Comparison of ENCODE assay signal across 1 cellular context in the genomic region with DNA sequence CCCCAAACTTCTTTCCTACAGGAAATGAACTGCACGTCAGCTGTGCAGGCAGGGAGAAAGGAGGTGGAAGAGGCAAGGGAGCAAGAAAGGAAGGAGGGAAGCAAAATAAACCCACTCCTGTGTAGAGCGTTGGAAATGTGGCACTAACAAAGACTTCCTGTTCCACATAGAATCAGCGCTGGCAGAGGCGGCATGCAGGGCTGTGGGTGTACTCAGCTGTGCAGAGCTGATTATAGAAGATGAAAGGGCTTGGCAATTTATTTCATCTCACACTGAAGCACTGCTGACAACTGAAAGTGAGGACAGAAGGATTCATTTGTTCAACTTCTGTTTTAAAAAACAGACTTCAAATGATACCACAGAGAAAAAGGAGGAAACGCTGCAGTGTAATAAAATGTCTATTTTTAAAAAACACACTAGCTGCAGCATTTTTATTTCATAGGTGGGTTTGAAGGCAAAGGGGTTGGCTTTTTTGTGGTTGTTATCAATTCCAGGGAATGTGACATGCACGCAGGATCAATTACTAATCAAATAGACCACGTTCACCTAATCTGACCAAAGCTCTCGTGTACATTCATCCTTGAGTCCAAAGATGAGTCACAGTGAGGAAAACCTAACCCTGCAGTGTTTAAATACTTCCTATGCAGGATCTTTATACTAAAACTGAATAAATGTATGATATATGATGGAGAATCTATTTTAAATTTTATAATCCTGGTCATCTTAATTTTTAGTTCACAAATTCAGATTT.
TF ChIP-seq lines count a peak whose summit lies in the region.

No MANE protein-coding gene starts in this region.

TF ChIP-seq in HEK293, 187 proteins besides CTCF, POLR2A, EP300 and RAD21 (continued from another document):
- no peak for TF ChIP-seq KLF9 (tag by site-specific recombination; IDR thresholded peaks at IDR 0.05; ENCODE audit: low read depth)
- TF ChIP-seq EGR2 (tag by site-specific recombination; IDR thresholded peaks at IDR 0.05; ENCODE audit: low read depth) = peak; percentile 47
- no peak for TF ChIP-seq ZNF175 (tag by site-specific recombination; IDR thresholded peaks at IDR 0.05)
- TF ChIP-seq ZNF10 (tag by site-specific recombination; IDR thresholded peaks at IDR 0.05) = no peak
- TF ChIP-seq RBAK (tag by site-specific recombination; IDR thresholded peaks at IDR 0.05) = no peak
- TF ChIP-seq ZNF274 (IDR thresholded peaks at IDR 0.05; ENCODE audit: low read length) = no peak
- TF ChIP-seq ZNF274 (tag by site-specific recombination; IDR thresholded peaks at IDR 0.05; ENCODE audit: borderline replicate concordance) = no peak
- TF ChIP-seq, protein P1, sequence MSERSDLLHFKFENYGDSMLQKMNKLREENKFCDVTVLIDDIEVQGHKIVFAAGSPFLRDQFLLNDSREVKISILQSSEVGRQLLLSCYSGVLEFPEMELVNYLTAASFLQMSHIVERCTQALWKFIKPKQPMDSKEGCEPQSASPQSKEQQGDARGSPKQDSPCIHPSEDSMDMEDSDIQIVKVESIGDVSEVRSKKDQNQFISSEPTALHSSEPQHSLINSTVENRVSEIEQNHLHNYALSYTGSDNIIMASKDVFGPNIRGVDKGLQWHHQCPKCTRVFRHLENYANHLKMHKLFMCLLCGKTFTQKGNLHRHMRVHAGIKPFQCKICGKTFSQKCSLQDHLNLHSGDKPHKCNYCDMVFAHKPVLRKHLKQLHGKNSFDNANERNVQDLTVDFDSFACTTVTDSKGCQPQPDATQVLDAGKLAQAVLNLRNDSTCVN (tag by site-specific recombination; optimal IDR thresholded peaks at IDR 0.05) = no peak
- no peak for TF ChIP-seq PRDM1 (tag by site-specific recombination; IDR thresholded peaks at IDR 0.05)
- no peak for TF ChIP-seq ZNF426 (tag by site-specific recombination; IDR thresholded peaks at IDR 0.05)
- no peak for TF ChIP-seq ZNF558 (tag by site-specific recombination; IDR thresholded peaks at IDR 0.05)
- no peak for TF ChIP-seq ZNF785 (tag by site-specific recombination; IDR thresholded peaks at IDR 0.05)
